Comparison of ENCODE assay signal across 1 cellular context in the genomic region with DNA sequence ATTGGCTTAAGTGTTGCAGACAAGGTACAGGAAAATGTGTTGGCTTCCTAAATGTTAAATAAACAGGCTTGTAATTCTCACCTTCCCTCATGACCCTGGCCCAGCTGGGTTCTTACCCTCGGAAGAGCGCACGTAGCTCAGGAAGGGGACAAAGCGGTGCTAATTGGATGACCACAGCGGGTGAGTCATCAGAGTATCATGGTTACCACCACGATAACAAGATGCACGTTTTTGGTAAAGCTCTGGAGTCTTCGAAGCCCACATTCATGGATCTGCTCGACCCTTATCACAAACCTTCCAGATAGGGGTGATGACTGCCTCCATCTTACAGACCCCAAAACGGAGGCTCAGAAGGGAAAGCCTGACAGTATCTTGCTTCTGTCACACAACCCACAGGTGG.
TF ChIP-seq lines count a peak whose summit lies in the region.

No MANE protein-coding gene starts in this region.

TF ChIP-seq in IMR-90, 13 proteins besides CTCF, POLR2A, EP300 and RAD21 (continued from another document):
- TF ChIP-seq CHD1 (IDR thresholded peaks at IDR 0.05; ENCODE audit: low read depth, low read length) = no peak
- TF ChIP-seq SMC3 (IDR thresholded peaks at IDR 0.05; ENCODE audit: low read depth, low read length) = no peak
- TF ChIP-seq MXI1 (IDR thresholded peaks at IDR 0.05; ENCODE audit: borderline replicate concordance, low read depth, low read length) = no peak
- TF ChIP-seq, protein P1, sequence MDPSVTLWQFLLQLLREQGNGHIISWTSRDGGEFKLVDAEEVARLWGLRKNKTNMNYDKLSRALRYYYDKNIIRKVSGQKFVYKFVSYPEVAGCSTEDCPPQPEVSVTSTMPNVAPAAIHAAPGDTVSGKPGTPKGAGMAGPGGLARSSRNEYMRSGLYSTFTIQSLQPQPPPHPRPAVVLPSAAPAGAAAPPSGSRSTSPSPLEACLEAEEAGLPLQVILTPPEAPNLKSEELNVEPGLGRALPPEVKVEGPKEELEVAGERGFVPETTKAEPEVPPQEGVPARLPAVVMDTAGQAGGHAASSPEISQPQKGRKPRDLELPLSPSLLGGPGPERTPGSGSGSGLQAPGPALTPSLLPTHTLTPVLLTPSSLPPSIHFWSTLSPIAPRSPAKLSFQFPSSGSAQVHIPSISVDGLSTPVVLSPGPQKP (IDR thresholded peaks at IDR 0.05; ENCODE audit: borderline replicate concordance, low read depth, low read length) = no peak
TF ChIP-seq in IMR-90: peak in this region for 0.
